Comparison of ENCODE assay signal across 16 cellular contexts in the genomic region with DNA sequence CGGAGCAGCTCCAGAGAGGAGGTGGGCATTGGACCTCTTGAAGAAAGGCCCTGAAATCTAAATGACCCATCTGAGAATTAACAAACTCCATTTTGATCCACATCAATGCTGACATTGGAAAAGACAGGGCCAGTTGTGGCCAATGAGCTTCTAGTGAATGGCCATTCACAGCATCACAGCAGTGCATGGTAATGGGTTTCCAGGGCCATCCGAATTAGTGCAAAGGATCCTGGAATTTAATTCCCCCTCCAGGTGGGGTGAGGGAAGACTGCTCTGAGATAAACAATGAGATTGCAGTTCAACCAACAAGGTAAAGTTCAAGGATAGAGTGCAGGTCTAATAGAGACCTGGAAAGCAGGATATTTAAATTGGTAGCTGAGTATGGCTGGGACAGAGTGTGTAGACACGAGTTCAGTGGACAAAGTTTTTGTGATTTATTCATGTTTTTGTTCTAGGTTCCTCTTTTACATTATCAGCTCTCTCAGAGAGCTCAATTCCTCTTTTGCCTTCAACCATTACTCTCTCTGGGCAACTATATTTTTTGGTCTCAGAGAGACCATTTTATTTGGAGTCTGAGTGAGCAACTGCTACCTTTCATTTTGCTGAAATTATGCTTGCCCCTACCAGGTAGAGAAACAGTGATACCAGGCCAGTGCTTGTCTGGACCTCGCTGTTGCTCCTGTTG.
"Had no signal": no experiment of that assay in that cellular context is flagged by ENCODE, and none has a peak within 500 bp of the region (broad histone marks: within the 10 kb centered on the region; RNA-seq: fewer than 3 reads in every experiment).

No MANE protein-coding gene starts in this region.

- H3K4me3 Mint-ChIP-seq: activated B cell treated with CpG ODN at 0.5 μM for 24 hours; activated CD4-positive, alpha-beta T cell treated with anti-CD3 and anti-CD28 coated beads, Interleukin-2, amount 10 ng/mL, durations not matched to agents 7 days and 5 days; activated naive CD8-positive, alpha-beta T cell; activated T-cell treated with anti-CD3 and anti-CD28 coated beads, Interleukin-2, amount 50 U/mL, for 72 hours; neural progenitor cell had no signal

- H3K4me1 Mint-ChIP-seq: activated CD4-positive, alpha-beta T cell treated with anti-CD3 and anti-CD28 coated beads, Interleukin-2, amount 10 ng/mL, durations not matched to agents 7 days and 5 days had no signal

- H3K27ac ChIP-seq: neural progenitor cell, pancreas had no signal

- H3K9me3 ChIP-seq: pancreas had no signal

- FAIRE-seq: colon, endometrium, pancreas had no signal

- H3K36me3 Mint-ChIP-seq: activated naive CD8-positive, alpha-beta T cell; neural progenitor cell had no signal

- ATAC-seq: activated T-cell treated with anti-CD3 and anti-CD28 coated beads, Interleukin-2, amount 50 U/mL, for 72 hours; pancreas had no signal

- H3K9me3 Mint-ChIP-seq: activated B cell treated with CpG ODN at 0.5 μM for 24 hours; activated CD4-positive, alpha-beta T cell treated with anti-CD3 and anti-CD28 coated beads, Interleukin-2, amount 10 ng/mL, durations not matched to agents 7 days and 5 days; activated T-cell treated with anti-CD3 and anti-CD28 coated beads, Interleukin-2, amount 50 U/mL, for 72 hours; neural progenitor cell had no signal

- H3K36me3 ChIP-seq: neural progenitor cell, pancreas had no signal

- H3K27ac Mint-ChIP-seq: activated B cell treated with CpG ODN at 0.5 μM for 24 hours; activated CD4-positive, alpha-beta T cell treated with anti-CD3 and anti-CD28 coated beads, Interleukin-2, amount 10 ng/mL, durations not matched to agents 7 days and 5 days; activated naive CD8-positive, alpha-beta T cell; activated T-cell treated with anti-CD3 and anti-CD28 coated beads, Interleukin-2, amount 50 U/mL, for 72 hours; neural progenitor cell had no signal

- H3K4me3 ChIP-seq: lung, neural progenitor cell, pancreas had no signal

- DNase-seq: activated B cell treated with CpG ODN at 0.5 μM for 24 hours; activated CD4-positive, alpha-beta T cell treated with anti-CD3 and anti-CD28 coated beads, Interleukin-2, amount 10 ng/mL, durations not matched to agents 7 days and 5 days; activated CD8-positive, alpha-beta memory T cell treated with anti-CD3 and anti-CD28 coated beads, Interleukin-2, amount 50 U/mL, for 48 hours; activated gamma-delta T cell; activated T-cell treated with anti-CD3 and anti-CD28 coated beads, Interleukin-2, amount 50 U/mL, for 72 hours; amniotic stem cell; islet precursor cell; midbrain; pancreas; stimulated activated CD4-positive, alpha-beta T cell treated with anti-CD3 and anti-CD28 coated beads, Interleukin-1b, Interleukin-23, amount 100 ng/mL, for 48 hours; T-helper 9 cell had no signal
